14 cellular contexts compared by ENCODE assay signal in the genomic region with DNA sequence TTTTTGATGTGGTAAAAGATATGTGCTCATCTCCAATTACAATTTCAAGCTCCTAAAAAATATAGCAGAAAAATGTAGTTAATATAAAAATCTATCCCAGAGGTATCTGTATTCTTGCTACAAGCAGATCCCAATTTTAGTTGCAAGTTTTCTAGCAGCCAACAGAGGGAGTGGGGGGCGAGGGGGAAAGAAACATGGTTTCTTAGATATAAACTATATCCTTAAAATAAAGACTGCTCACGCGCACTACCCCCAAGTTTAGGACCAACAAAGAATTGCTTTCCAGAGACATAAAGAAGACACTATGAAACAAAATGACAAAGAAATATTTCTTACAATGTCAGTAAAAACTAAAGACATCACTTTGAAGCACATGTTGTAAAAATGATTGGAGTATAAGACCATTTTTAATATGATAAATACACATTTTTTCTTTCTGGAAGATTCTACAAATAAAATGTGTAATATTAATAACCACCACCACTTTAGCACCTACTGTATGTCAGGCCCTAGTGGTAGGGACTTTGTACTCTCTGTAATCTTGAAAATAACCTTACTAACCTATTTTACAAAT. TPM values are rescaled to one million over a fixed set of nuclear protein-coding genes. Genes with fewer than 3 reads are reported as not detected.
DNase-seq lines count a peak whose midpoint lies in the region; ATAC-seq, FAIRE-seq and TF ChIP-seq lines count a peak whose summit lies in the region.
"Had no signal": no experiment of that assay in that cellular context is flagged by ENCODE, and none has a peak within 500 bp of the region (broad histone marks: within the 10 kb centered on the region; RNA-seq: fewer than 3 reads in every experiment).

No MANE protein-coding gene starts in this region.

- no peak; the same call in 1 of the 2 replicates for TF ChIP-seq POLR2A in K562 (conservative IDR thresholded peaks at IDR 0.05)
- no peak for TF ChIP-seq POLR2A in esophagus squamous epithelium (IDR thresholded peaks at IDR 0.05)

- H3K4me1 ChIP-seq in K562 (replicated peaks in 1 of 2; ENCODE audit: control insufficient read depth in 2 of 2, insufficient read depth in 2 of 2, low read length in 2 of 2) (no peaks in the 10 kb centered on the region; a peak in 2 of 5 replicates), esophagus squamous epithelium (peaks cover 0 to 17% (median 11%) of the 10 kb centered on the region in 3 donors), right cardiac atrium (ENCODE audit: control insufficient read depth, insufficient read depth, low read length) (no peaks in the 10 kb centered on the region)

- BruUV-seq in K562 (replicated peaks; lab: Mats Ljungman, UMichigan): no TSS peak

- H3K9ac ChIP-seq in K562 (ENCODE audit: insufficient read depth in 1 of 2, low read depth in 2 of 2, low read length in 2 of 2): no peak overlapping the region

- no peaks in the 10 kb centered on the region for H3K9me1 ChIP-seq in K562 (ENCODE audit: control insufficient read depth, insufficient read depth, low read length)

- no peak overlapping the region for H3K27ac Mint-ChIP-seq in neural crest cell (ENCODE audit: unreplicated experiment)
- H3K27ac Mint-ChIP-seq: CD4-positive, CD25-positive, alpha-beta regulatory T cell had no signal

- no peak overlapping the region for H3K4me2 ChIP-seq in K562 (ENCODE audit: insufficient read depth, low read length)

- POLR2A ChIA-PET in K562 (lab: Yijun Ruan, JAX): interaction anchor here (1.4 kb wide), 1 partner anchor 10 kb away, joined by 3 read pairs; no protein-coding TSS in a partner anchor

- H3K9me3 ChIP-seq in K562 (replicated peaks; ENCODE audit: control insufficient read depth, insufficient read depth, low read depth, low read length): no peaks in the 10 kb centered on the region
- no peaks in the 10 kb centered on the region for H3K9me3 ChIP-seq in esophagus squamous epithelium
- H3K9me3 ChIP-seq in right cardiac atrium (ENCODE audit: control insufficient read depth, low read length): no peaks in the 10 kb centered on the region
- H3K9me3 ChIP-seq: mucosa of descending colon, SJSA1 had no signal

- in situ Hi-C loops in K562 (cut with MboI): no loop called here

- peaks cover 6% of the 10 kb centered on the region for H3K36me3 Mint-ChIP-seq in neural crest cell (ENCODE audit: low read depth)

- peaks cover 22% of the 10 kb centered on the region for H3K79me2 ChIP-seq in K562 (ENCODE audit: control insufficient read depth, insufficient read depth, low read length)

- no peak for TF ChIP-seq RAD21 in K562 (CRISPR knock-in tag; conservative IDR thresholded peaks at IDR 0.05 in 1 of 2, IDR thresholded peaks at IDR 0.05 in 1 of 2)

- CTCF ChIA-PET in K562 (lab: Yijun Ruan, JAX; ENCODE audit: low intra/inter-chr PET ratio): interaction anchor here (1.7 kb wide), 1 partner anchor 66 kb away, joined by 4 read pairs; the partner anchor contains the start of gene STYK1

- no peak overlapping the region for H3K4me3 Mint-ChIP-seq in neural crest cell

- peak; percentile 10 for DNase-seq in activated CD4-positive, alpha-beta T cell treated with anti-CD3 and anti-CD28 coated beads for 48 hours
- DNase-seq in activated CD4-positive, alpha-beta T cell treated with anti-CD3 and anti-CD28 coated beads, Interleukin-2, amount 50 U/mL, for 4 hours: no peak
- DNase-seq in Kasumi-1 (lab: John Stamatoyannopoulos, UW) (peak; percentile 2 to 18), K562 (ENCODE audit: extremely low read depth in 1 of 4, low spot score in 3 of 4) (peak in 3 of 4 experiments; percentile 8 to 12 (median 10)), neural crest cell (ENCODE audit: low read depth, low spot score) (no peak), esophagus squamous epithelium (lab: John Stamatoyannopoulos, UW) (no peak), right cardiac atrium (no peak)
- DNase-seq: activated T-cell treated with anti-CD3 and anti-CD28 coated beads, Interleukin-2, amount 50 U/mL, for 1 hour; mucosa of descending colon; NCI-H1092; stimulated activated CD4-positive, alpha-beta T cell treated with anti-CD3 and anti-CD28 coated beads, Interleukin-2, amount 100 ng/mL, for 48 hours had no signal

- H3K4me1 Mint-ChIP-seq in neural crest cell: peaks cover 19% of the 10 kb centered on the region

- ATAC-seq in K562 (no peak), right cardiac atrium (no peak), HG03139 (IDR thresholded peaks at IDR 0.05; ENCODE audit: unreplicated experiment) (no peak)
- ATAC-seq: mucosa of descending colon had no signal

- WGBS in K562 (ENCODE audit: insufficient coverage, low coverage, missing lambda C conversion rate): 100% methylated on average over 2 of the region's 3 CpGs
- WGBS in esophagus squamous epithelium, 2 donors: 91% methylated on average over 3 of the region's 3 CpGs
- 87% methylated on average over 3 of the region's 3 CpGs for WGBS in right cardiac atrium

- H2AFZ ChIP-seq in K562 (ENCODE audit: low read depth, low read length): no peak overlapping the region

- H3K27me3 ChIP-seq in K562 (ENCODE audit: control insufficient read depth in 2 of 2, insufficient read depth in 2 of 2, low read length in 2 of 2) (no peaks in the 10 kb centered on the region), esophagus squamous epithelium (no peaks in the 10 kb centered on the region), right cardiac atrium (ENCODE audit: control insufficient read depth, insufficient read depth) (no peaks in the 10 kb centered on the region)
- H3K27me3 ChIP-seq: SJSA1 had no signal

- peaks cover 65% of the 10 kb centered on the region; the same call in 2 of the 3 replicates for H3K36me3 ChIP-seq in K562 (ENCODE audit: control insufficient read depth, insufficient read depth, low read length)
- peaks cover 0 to 64% (median 5%) of the 10 kb centered on the region in 3 donors for H3K36me3 ChIP-seq in esophagus squamous epithelium

- H3K27me3 Mint-ChIP-seq in neural crest cell (ENCODE audit: low read depth): no peaks in the 10 kb centered on the region
- H3K27me3 Mint-ChIP-seq: CD4-positive, CD25-positive, alpha-beta regulatory T cell had no signal

- no peaks in the 10 kb centered on the region for H3K9me3 Mint-ChIP-seq in neural crest cell
- H3K9me3 Mint-ChIP-seq: CD4-positive, CD25-positive, alpha-beta regulatory T cell had no signal

- H3K27ac ChIP-seq in K562 (ENCODE audit: extremely low read depth, low read depth, low read length) (no peak overlapping the region), esophagus squamous epithelium (no peak overlapping the region), right cardiac atrium (ENCODE audit: low read length) (no peak overlapping the region)
- H3K27ac ChIP-seq: SJSA1 had no signal

- H3K4me3 ChIP-seq in K562: no peak overlapping the region
- no peak overlapping the region for H3K4me3 ChIP-seq in esophagus squamous epithelium
- no peak overlapping the region for H3K4me3 ChIP-seq in right cardiac atrium (ENCODE audit: low read length)
- H3K4me3 ChIP-seq: mucosa of descending colon, SJSA1 had no signal

- no peaks in the 10 kb centered on the region for H4K20me1 ChIP-seq in K562 (replicated peaks; ENCODE audit: control insufficient read depth, insufficient read depth, low read length)

- TF ChIP-seq CTCF in K562 (IDR thresholded peaks at IDR 0.05 in 2 of 3, conservative IDR thresholded peaks at IDR 0.05 in 1 of 3; ENCODE audit: insufficient read depth in 2 of 3, low read depth in 1 of 3, low read length in 3 of 3): 0 out of 6 replicates have a peak, but pooled peaks of 2 of the 3 experiments have one; percentile 18 to 22
- peak; percentile 53 for TF ChIP-seq CTCF in neural crest cell (conservative IDR thresholded peaks at IDR 0.05)
- peak in 1 of 6 experiments; percentile 13 for TF ChIP-seq CTCF in esophagus squamous epithelium (IDR thresholded peaks at IDR 0.05)

- TF ChIP-seq EP300 in K562 (IDR thresholded peaks at IDR 0.05; ENCODE audit: low read length): no peak

- intact Hi-C loops in K562 (cut with micrococcal nuclease) (no loop called here), esophagus squamous epithelium (cut with DNase I) (no loop called here), right cardiac atrium (cut with DNase I) (no loop called here)

- FAIRE-seq in K562 (lab: Jason Lieb, UNC): no peak

TF ChIP-seq in K562, 482 proteins besides CTCF, POLR2A, EP300 and RAD21 (continues in another document):
- TF ChIP-seq ZC3H4 (CRISPR knock-in tag; IDR thresholded peaks at IDR 0.05; ENCODE audit: borderline replicate concordance): no peak
- TF ChIP-seq, protein P1, sequence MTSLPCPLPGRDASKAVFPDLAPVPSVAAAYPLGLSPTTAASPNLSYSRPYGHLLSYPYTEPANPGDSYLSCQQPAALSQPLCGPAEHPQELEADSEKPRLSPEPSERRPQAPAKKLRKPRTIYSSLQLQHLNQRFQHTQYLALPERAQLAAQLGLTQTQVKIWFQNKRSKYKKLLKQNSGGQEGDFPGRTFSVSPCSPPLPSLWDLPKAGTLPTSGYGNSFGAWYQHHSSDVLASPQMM (CRISPR knock-in tag; IDR thresholded peaks at IDR 0.05): no peak
- TF ChIP-seq ADNP (tag; IDR thresholded peaks at IDR 0.05): no peak

RNA-seq across cellular contexts. Expression of gene MAGOHB, which starts 5.4 kb away (rescaled TPM):
- total RNA-seq in K562 (2011; cell fraction: chromatin; rRNA removed; ENCODE audit: low replicate concordance): 19.2 and 56.4 TPM in 2 replicates
- 8.8 and 13.0 TPM in 2 replicates for total RNA-seq in K562 (2011; cell fraction: nucleolus; rRNA removed)
- 31.6 and 55.4 TPM in 2 replicates for total RNA-seq in K562 (2011; cell fraction: nucleoplasm; rRNA removed)
- 50.7 and 57.0 TPM in 2 replicates for total RNA-seq in K562 (2014; rRNA removed)
- total RNA-seq in K562 (2014; rRNA removed; fragmentation: Illumina TruSeq; extraction: Trizol): 94.5 and 110 TPM in 2 replicates
- 78.2 and 85.4 TPM in 2 replicates for total RNA-seq in K562 (2015; rRNA removed; fragmentation: Illumina TruSeq; extraction: Trizol)
- 55.4 and 62.3 TPM in 2 replicates for total RNA-seq in K562 (2021)
- 42.2 and 58.0 TPM in 2 replicates for polyA plus RNA-seq in K562 (2011; rRNA removed)
- 5.7 and 15.7 TPM in 2 replicates for polyA plus RNA-seq in K562 (2011; cell fraction: cytosol; rRNA removed)
- 12.3 and 19.5 TPM in 2 replicates for polyA plus RNA-seq in K562 (2011; cell fraction: nucleus; rRNA removed)
- polyA plus RNA-seq in K562 (2012): 44.5 and 82.5 TPM in 2 replicates
- 34.5 and 34.7 TPM in 2 replicates for polyA plus RNA-seq in K562 (2014; fragmentation: Illumina TruSeq; extraction: Trizol)
- polyA plus RNA-seq in K562 (2014; fragmentation: Nextera tagmentation; extraction: Ambion mirVana): 100 to 1,000 TPM; 168 to 177 TPM
- polyA plus RNA-seq in K562 (2014; rRNA removed): 79.6 and 87.9 TPM in 2 replicates
- polyA minus RNA-seq in K562 (2011; rRNA and poly(A)+ RNA removed): 44.8 and 58.3 TPM in 2 replicates
- polyA minus RNA-seq in K562 (2011; cell fraction: cytosol; rRNA and poly(A)+ RNA removed): 8.2 and 10.8 TPM in 2 replicates
- polyA minus RNA-seq in K562 (2011; cell fraction: nucleus; rRNA and poly(A)+ RNA removed): 27.7 and 62.8 TPM in 2 replicates
- 51.6 and 56.5 TPM in 2 replicates for total RNA-seq in neural crest cell
- 10 to 100 TPM in 2 of 4 donors, 1 to 10 TPM in 2; 5.4 to 25.1 (median 9.8) TPM for total RNA-seq in esophagus squamous epithelium
- total RNA-seq in right cardiac atrium: 10 to 100 TPM; 12.8 to 17.4 (median 14.0) TPM
- polyA plus RNA-seq in right cardiac atrium: 16.4 TPM

Comparison
In these comparisons a context has a peak if more than half of its experiments do, and no peak if none do; other contexts are left out.
1. DNase-seq: peak in activated CD4-positive, alpha-beta T cell treated with anti-CD3 and anti-CD28 coated beads for 48 hours (single experiment), Kasumi-1 (2 of 2) and K562 (3 of 4); none in activated CD4-positive, alpha-beta T cell treated with anti-CD3 and anti-CD28 coated beads, Interleukin-2, amount 50 U/mL, for 4 hours (0 of 2), neural crest cell (single experiment), esophagus squamous epithelium (single experiment) and right cardiac atrium (0 of 3).